ENCODE assay signal across 20 cellular contexts in the genomic region with DNA sequence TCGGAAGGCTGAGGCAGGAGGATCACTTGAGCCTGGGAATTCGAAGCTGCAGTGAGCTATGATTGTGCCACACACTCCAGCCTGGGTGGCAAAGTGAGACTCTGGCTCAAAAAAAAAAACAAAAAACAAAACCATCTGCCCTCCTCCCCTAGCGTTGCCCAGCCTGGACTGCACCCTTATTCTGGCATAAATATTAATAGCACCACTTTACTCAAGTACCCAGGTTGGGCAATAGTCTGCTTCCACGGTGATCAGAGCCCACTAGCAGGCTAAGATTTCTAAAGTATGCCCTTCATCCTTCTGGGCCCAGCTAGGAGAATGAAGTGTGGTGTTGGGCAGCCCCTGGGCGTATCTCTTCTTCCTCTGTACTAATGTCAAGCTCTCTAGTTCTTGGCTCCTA. TPM values are rescaled to one million over a fixed set of nuclear protein-coding genes. Genes with fewer than 3 reads are reported as not detected.
A peak's percentile ranks its signal among the peaks of the same experiment; 100 is the strongest.
DNase-seq lines count a peak whose midpoint lies in the region; ATAC-seq and TF ChIP-seq lines count a peak whose summit lies in the region.
"Had no signal": no experiment of that assay in that cellular context is flagged by ENCODE, and none has a peak within 500 bp of the region (broad histone marks: within the 10 kb centered on the region; RNA-seq: fewer than 3 reads in every experiment).

No MANE protein-coding gene starts in this region.

- H3K36me3 Mint-ChIP-seq in endothelial cell (ENCODE audit: low read depth, unreplicated experiment) (peaks cover 30% of the 10 kb centered on the region), type B pancreatic cell (peaks cover 15% of the 10 kb centered on the region)
- no peaks in the 10 kb centered on the region for H3K36me3 Mint-ChIP-seq in activated naive CD8-positive, alpha-beta T cell treated with anti-CD3 and anti-CD28 coated beads for 36 hours

- no peak overlapping the region for H3K4me3 Mint-ChIP-seq in endothelial cell (ENCODE audit: unreplicated experiment)
- no peak overlapping the region for H3K4me3 Mint-ChIP-seq in type B pancreatic cell
- H3K4me3 Mint-ChIP-seq in activated naive CD8-positive, alpha-beta T cell treated with anti-CD3 and anti-CD28 coated beads for 36 hours, result no peak overlapping the region
- H3K4me3 Mint-ChIP-seq: brain had no signal

- DNase-seq in NCI-H2107 treated with DMSO at 0.1 percent for 48 hours (lab: John Stamatoyannopoulos, UW; ENCODE audit: unreplicated experiment) (peak; percentile 15), NCI-H2107 (lab: John Stamatoyannopoulos, UW) (no peak), endothelial cell (ENCODE audit: low spot score) (no peak), lower lobe of right lung (peak; percentile 61), type B pancreatic cell (ENCODE audit: extremely low spot score, unreplicated experiment) (no peak), posterior cingulate gyrus (no peak)
- DNase-seq in activated naive CD8-positive, alpha-beta T cell treated with anti-CD3 and anti-CD28 coated beads for 36 hours, result no peak
- DNase-seq: 8988T; activated CD4-positive, alpha-beta T cell treated with anti-CD3 and anti-CD28 coated beads, Interleukin-2, amount 50 U/mL, for 4 hours; activated naive CD4-positive, alpha-beta T cell treated with anti-CD3 and anti-CD28 coated beads, Interleukin-2, amount 50 U/mL, for 16 hours; head of caudate nucleus; MV-4-11; NCI-H2029 treated with DMSO at 0.1 percent for 48 hours; NCI-H82; stimulated activated CD4-positive, alpha-beta T cell treated with anti-CD3 and anti-CD28 coated beads, Interleukin-4, amount 100 ng/mL, for 1 hour had no signal

- no peaks in the 10 kb centered on the region for H3K4me1 ChIP-seq in lower lobe of right lung

- H3K27me3 ChIP-seq in lower lobe of right lung (ENCODE audit: low read depth), result no peaks in the 10 kb centered on the region
- H3K27me3 ChIP-seq: BLaER1 treated with 17β-estradiol and CSF1 and Interleukin-3, amounts not matched to agents 10 nM and 100 nM; esophagus muscularis mucosa had no signal

- H3K9me3 ChIP-seq in lower lobe of right lung, result no peaks in the 10 kb centered on the region
- H3K9me3 ChIP-seq: BLaER1 treated with 17β-estradiol and CSF1 and Interleukin-3, amounts not matched to agents 10 nM and 100 nM; esophagus muscularis mucosa; thoracic aorta had no signal

- no peaks in the 10 kb centered on the region for H3K9me3 Mint-ChIP-seq in endothelial cell (ENCODE audit: unreplicated experiment)
- H3K9me3 Mint-ChIP-seq in type B pancreatic cell, result peaks cover 4% of the 10 kb centered on the region
- no peaks in the 10 kb centered on the region for H3K9me3 Mint-ChIP-seq in activated naive CD8-positive, alpha-beta T cell treated with anti-CD3 and anti-CD28 coated beads for 36 hours
- H3K9me3 Mint-ChIP-seq: brain had no signal

- H3K27me3 Mint-ChIP-seq in endothelial cell (ENCODE audit: unreplicated experiment) (peaks cover 2% of the 10 kb centered on the region), type B pancreatic cell (no peaks in the 10 kb centered on the region)
- no peaks in the 10 kb centered on the region for H3K27me3 Mint-ChIP-seq in activated naive CD8-positive, alpha-beta T cell treated with anti-CD3 and anti-CD28 coated beads for 36 hours
- H3K27me3 Mint-ChIP-seq: brain had no signal

- H3K27ac Mint-ChIP-seq in endothelial cell (ENCODE audit: unreplicated experiment) (peak overlapping the region; percentile 94), type B pancreatic cell (peak overlapping the region; percentile 86)
- no peak overlapping the region for H3K27ac Mint-ChIP-seq in activated naive CD8-positive, alpha-beta T cell treated with anti-CD3 and anti-CD28 coated beads for 36 hours

- peaks cover 35% of the 10 kb centered on the region for H3K4me1 Mint-ChIP-seq in endothelial cell (ENCODE audit: unreplicated experiment)
- peaks cover 17% of the 10 kb centered on the region for H3K4me1 Mint-ChIP-seq in type B pancreatic cell (ENCODE audit: unreplicated experiment)
- no peaks in the 10 kb centered on the region for H3K4me1 Mint-ChIP-seq in activated naive CD8-positive, alpha-beta T cell treated with anti-CD3 and anti-CD28 coated beads for 36 hours

- ATAC-seq in lower lobe of right lung (peak; percentile 90 to 92), HG03175 (IDR thresholded peaks at IDR 0.05; ENCODE audit: unreplicated experiment) (no peak)

- peaks cover 40% of the 10 kb centered on the region for H3K36me3 ChIP-seq in lower lobe of right lung

- TF ChIP-seq CTCF in endothelial cell (IDR thresholded peaks at IDR 0.05; ENCODE audit: unreplicated experiment) (no peak), lower lobe of right lung (IDR thresholded peaks at IDR 0.05) (peak; percentile 10), type B pancreatic cell (conservative IDR thresholded peaks at IDR 0.05) (no peak)

- intact Hi-C loops in lower lobe of right lung (cut with DNase I) (no loop called here), posterior cingulate gyrus (cut with DNase I) (no loop called here)

- no peak overlapping the region for H3K4me3 ChIP-seq in lower lobe of right lung
- H3K4me3 ChIP-seq: BLaER1 treated with 17β-estradiol and CSF1 and Interleukin-3, amounts not matched to agents 10 nM and 100 nM; esophagus muscularis mucosa; thoracic aorta had no signal

- H3K27ac ChIP-seq in lower lobe of right lung, result peak overlapping the region; percentile 16
- H3K27ac ChIP-seq: BLaER1 treated with 17β-estradiol and CSF1 and Interleukin-3, amounts not matched to agents 10 nM and 100 nM; esophagus muscularis mucosa had no signal

RNA-seq across cellular contexts. Expression of a gene that starts 33.3 kb away (rescaled TPM):
- 128 TPM for total RNA-seq in endothelial cell (ENCODE audit: unreplicated experiment)
- total RNA-seq in lower lobe of right lung, result 61.4 TPM
- 47.4 and 47.5 TPM in 2 replicates for total RNA-seq in type B pancreatic cell (ENCODE audit: low replicate concordance)
- 10 to 100 TPM; 47.6 to 48.9 TPM for total RNA-seq in activated naive CD8-positive, alpha-beta T cell treated with anti-CD3 and anti-CD28 coated beads for 36 hours

RNA-seq across cellular contexts. Expression of a gene that starts 33.6 kb away (rescaled TPM):
- total RNA-seq in endothelial cell (ENCODE audit: unreplicated experiment), result 44.3 TPM
- 40.1 TPM for total RNA-seq in lower lobe of right lung
- 41.3 and 41.8 TPM in 2 replicates for total RNA-seq in type B pancreatic cell (ENCODE audit: low replicate concordance)
- total RNA-seq in activated naive CD8-positive, alpha-beta T cell treated with anti-CD3 and anti-CD28 coated beads for 36 hours, result 10 to 100 TPM; 23.4 to 23.5 TPM

Comparison
In these comparisons a context has a peak if more than half of its experiments do, and no peak if none do; other contexts are left out.
1. DNase-seq: peak in NCI-H2107 treated with DMSO at 0.1 percent for 48 hours (single experiment) and lower lobe of right lung (single experiment); none in NCI-H2107 (single experiment), endothelial cell (single experiment), type B pancreatic cell (single experiment), activated naive CD8-positive, alpha-beta T cell treated with anti-CD3 and anti-CD28 coated beads for 36 hours (single experiment) and posterior cingulate gyrus (0 of 10).